Comparison of ENCODE assay signal across 8 cellular contexts in the genomic region with DNA sequence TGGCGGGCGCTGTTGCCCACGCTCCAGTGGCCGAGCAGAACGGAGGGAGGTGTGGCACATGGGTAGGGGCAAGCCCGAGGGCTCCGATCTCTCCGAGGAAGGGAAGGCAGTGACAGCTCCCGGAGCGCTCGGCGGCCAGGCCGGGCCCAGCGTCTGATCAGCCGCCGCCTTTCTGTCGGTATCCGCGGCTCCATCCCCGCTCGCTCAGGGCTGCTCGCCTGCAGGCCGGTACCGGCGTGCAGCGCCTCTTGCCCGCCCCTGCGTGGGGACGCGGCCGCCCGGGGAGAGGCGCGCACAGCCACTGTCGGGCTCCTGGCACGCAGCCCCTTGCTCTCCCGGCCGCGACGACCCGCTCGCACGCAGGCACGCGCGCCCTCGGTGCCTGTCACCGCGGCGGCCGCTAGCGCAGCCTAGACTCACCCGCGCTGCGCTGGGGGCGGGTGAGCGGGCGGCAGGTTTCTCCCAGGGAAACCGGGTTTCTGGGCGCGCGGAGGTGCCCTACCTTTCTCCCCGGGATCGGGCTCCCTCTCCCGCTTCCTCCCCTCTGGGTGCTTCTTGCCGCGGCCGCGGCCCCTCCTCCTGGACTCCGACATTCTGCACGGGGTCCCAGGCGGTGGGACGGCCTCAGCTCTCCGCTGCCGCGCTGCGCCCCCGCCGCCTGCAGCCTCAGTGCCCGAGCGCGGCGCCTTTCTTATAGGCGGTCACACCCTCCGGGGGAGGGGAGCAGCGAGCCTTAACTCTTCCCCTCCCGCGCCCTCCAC.
DNase-seq lines count a peak whose midpoint lies in the region; FAIRE-seq and TF ChIP-seq lines count a peak whose summit lies in the region.

No MANE protein-coding gene starts in this region.

- peaks cover 6% of the 10 kb centered on the region for H4K20me1 ChIP-seq in astrocyte (ENCODE audit: insufficient read depth, low read length)

- H3K27me3 Mint-ChIP-seq in astrocyte (ENCODE audit: low read depth, unreplicated experiment): peaks cover 48% of the 10 kb centered on the region

- H3K4me1 Mint-ChIP-seq in astrocyte (ENCODE audit: low read depth, unreplicated experiment): peaks cover 7% of the 10 kb centered on the region

- H3K9ac ChIP-seq in astrocyte (ENCODE audit: low read length): no peak overlapping the region

- DNase-seq in COLO668 (lab: John Stamatoyannopoulos, UW; ENCODE audit: unreplicated experiment) (peak; percentile 7), astrocyte (ENCODE audit: low read depth) (no peak), iPS-NIHi7 (ENCODE audit: extremely low spot score) (peak; percentile 74), NCI-H146 treated with DMSO at 0.1 percent for 48 hours (lab: John Stamatoyannopoulos, UW; ENCODE audit: unreplicated experiment) (no peak), NCI-H1436 (lab: John Stamatoyannopoulos, UW) (no peak)
- DNase-seq in effector CD4-positive, alpha-beta T cell: no peak

- POLR2A ChIA-PET in HEK293 (lab: Yijun Ruan, JAX): no interaction called here

- H3K36me3 Mint-ChIP-seq in astrocyte (ENCODE audit: low read depth, unreplicated experiment): peaks cover 3% of the 10 kb centered on the region

- no peak overlapping the region for H3K27ac Mint-ChIP-seq in astrocyte (ENCODE audit: unreplicated experiment)

- TF ChIP-seq CTCF in HEK293 (tag by site-specific recombination; IDR thresholded peaks at IDR 0.05) (peak; percentile 59), astrocyte (IDR thresholded peaks at IDR 0.05; ENCODE audit: insufficient read depth, low read depth, low read length) (no peak)

- H3K36me3 ChIP-seq in HEK293 (ENCODE audit: control insufficient read depth in 2 of 2, insufficient read depth in 1 of 2, low read length in 2 of 2) (no peaks in the 10 kb centered on the region), astrocyte (ENCODE audit: insufficient read depth, low read length) (no peaks in the 10 kb centered on the region)

- FAIRE-seq in astrocyte (lab: Jason Lieb, UNC): no peak

- CTCF ChIA-PET in HEK293 (lab: Yijun Ruan, JAX): interaction anchor here (0.6 to 1.1 kb wide), 3 partner anchors 40 to 304 kb away, joined by 3 read pairs; no protein-coding TSS in a partner anchor

- peak overlapping the region; percentile 82 for H3K4me2 ChIP-seq in astrocyte (ENCODE audit: low read length)

- H2AFZ ChIP-seq in astrocyte (ENCODE audit: low read depth, low read length): peak overlapping the region; percentile 26

- H3K27ac ChIP-seq in HEK293 (ENCODE audit: extremely low read depth, low read depth, low read length): no peak overlapping the region
- no peak overlapping the region for H3K27ac ChIP-seq in astrocyte (ENCODE audit: low read depth, low read length)
- H3K27ac ChIP-seq in skin epidermis: peak overlapping the region in 8 of 21 experiments; percentile 4 to 40 (median 24)

- H3K4me3 Mint-ChIP-seq in astrocyte (ENCODE audit: unreplicated experiment): peak overlapping the region; percentile 74

- peaks cover 7% of the 10 kb centered on the region; the same call in 1 of the 2 replicates for H3K4me1 ChIP-seq in HEK293 (ENCODE audit: control insufficient read depth, insufficient read depth, low read length)
- peaks cover 7% of the 10 kb centered on the region for H3K4me1 ChIP-seq in astrocyte (ENCODE audit: insufficient read depth, low read length)

- peaks cover 67% of the 10 kb centered on the region for H3K27me3 ChIP-seq in astrocyte (ENCODE audit: insufficient read depth, low read length)

- H3K79me2 ChIP-seq in astrocyte (ENCODE audit: insufficient read depth, low read length): no peaks in the 10 kb centered on the region

- no peaks in the 10 kb centered on the region for H3K9me3 ChIP-seq in HEK293 (ENCODE audit: control insufficient read depth, insufficient read depth, low read depth, low read length)
- H3K9me3 ChIP-seq in astrocyte (ENCODE audit: insufficient read depth, low read depth, low read length): no peaks in the 10 kb centered on the region

- H3K4me3 ChIP-seq in HEK293 (ENCODE audit: low read depth, low read length) (peak overlapping the region; percentile 43), astrocyte (ENCODE audit: insufficient read depth, low read depth, low read length) (peak overlapping the region; percentile 17), skin epidermis (peak overlapping the region; percentile 19 to 57 (median 32))

- peaks cover 5% of the 10 kb centered on the region for H3K9me3 Mint-ChIP-seq in astrocyte (ENCODE audit: unreplicated experiment)

TF ChIP-seq in HEK293, 187 proteins besides CTCF, POLR2A, EP300 and RAD21 (continues in another document):
- TF ChIP-seq ZNF10 (tag by site-specific recombination; IDR thresholded peaks at IDR 0.05) (0 out of 2 replicates have a peak, but pooled peaks have one; percentile 34), ZNF341 (tag by site-specific recombination; IDR thresholded peaks at IDR 0.05; ENCODE audit: low read depth) (peak; percentile 60), PRDM6 (tag by site-specific recombination; IDR thresholded peaks at IDR 0.05) (no peak), HOXD13 (CRISPR knock-in tag; IDR thresholded peaks at IDR 0.05; ENCODE audit: borderline replicate concordance) (no peak), ZNF654 (tag by site-specific recombination; IDR thresholded peaks at IDR 0.05; ENCODE audit: low read depth) (no peak), ZNF174 (tag by site-specific recombination; IDR thresholded peaks at IDR 0.05) (peak; percentile 81; the same call in 1 of the 2 replicates), ZNF600 (tag by site-specific recombination; IDR thresholded peaks at IDR 0.05) (peak; percentile 37; the same call in 1 of the 2 replicates), ZIC2 (tag by site-specific recombination; IDR thresholded peaks at IDR 0.05) (peak; percentile 26; the same call in 1 of the 2 replicates), ZSCAN30 (tag by site-specific recombination; IDR thresholded peaks at IDR 0.05) (peak; percentile 64), ZNF776 (tag by site-specific recombination; IDR thresholded peaks at IDR 0.05; ENCODE audit: borderline replicate concordance) (peak; percentile 73; the same call in 1 of the 2 replicates), ZNF114 (tag by site-specific recombination; IDR thresholded peaks at IDR 0.05) (no peak), BCL11A (tag by site-specific recombination; IDR thresholded peaks at IDR 0.05; ENCODE audit: low read depth) (no peak), WT1 (tag by site-specific recombination; IDR thresholded peaks at IDR 0.05) (0 out of 2 replicates have a peak, but pooled peaks have one; percentile 19), ZNF660 (tag by site-specific recombination; IDR thresholded peaks at IDR 0.05) (peak; percentile 62; the same call in 1 of the 2 replicates), ZNF530 (tag by site-specific recombination; IDR thresholded peaks at IDR 0.05; ENCODE audit: low read depth) (no peak), ZBTB8A (tag by site-specific recombination; IDR thresholded peaks at IDR 0.05) (peak; percentile 97), ZNF561 (tag by site-specific recombination; IDR thresholded peaks at IDR 0.05; ENCODE audit: borderline replicate concordance) (0 out of 2 replicates have a peak, but pooled peaks have one; percentile 65), KLF10 (tag by site-specific recombination; IDR thresholded peaks at IDR 0.05) (peak; percentile 49; the same call in 1 of the 2 replicates), ZFHX2 (tag by site-specific recombination; conservative IDR thresholded peaks at IDR 0.05) (peak; percentile 95; the same call in 1 of the 2 replicates), ZXDB (tag by site-specific recombination; IDR thresholded peaks at IDR 0.05) (peak; percentile 38; the same call in 1 of the 2 replicates)
- TF ChIP-seq, protein P1, sequence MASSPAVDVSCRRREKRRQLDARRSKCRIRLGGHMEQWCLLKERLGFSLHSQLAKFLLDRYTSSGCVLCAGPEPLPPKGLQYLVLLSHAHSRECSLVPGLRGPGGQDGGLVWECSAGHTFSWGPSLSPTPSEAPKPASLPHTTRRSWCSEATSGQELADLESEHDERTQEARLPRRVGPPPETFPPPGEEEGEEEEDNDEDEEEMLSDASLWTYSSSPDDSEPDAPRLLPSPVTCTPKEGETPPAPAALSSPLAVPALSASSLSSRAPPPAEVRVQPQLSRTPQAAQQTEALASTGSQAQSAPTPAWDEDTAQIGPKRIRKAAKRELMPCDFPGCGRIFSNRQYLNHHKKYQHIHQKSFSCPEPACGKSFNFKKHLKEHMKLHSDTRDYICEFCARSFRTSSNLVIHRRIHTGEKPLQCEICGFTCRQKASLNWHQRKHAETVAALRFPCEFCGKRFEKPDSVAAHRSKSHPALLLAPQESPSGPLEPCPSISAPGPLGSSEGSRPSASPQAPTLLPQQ (tag by site-specific recombination; IDR thresholded peaks at IDR 0.05): 0 out of 2 replicates have a peak, but pooled peaks have one; percentile 23
- TF ChIP-seq, protein P2, sequence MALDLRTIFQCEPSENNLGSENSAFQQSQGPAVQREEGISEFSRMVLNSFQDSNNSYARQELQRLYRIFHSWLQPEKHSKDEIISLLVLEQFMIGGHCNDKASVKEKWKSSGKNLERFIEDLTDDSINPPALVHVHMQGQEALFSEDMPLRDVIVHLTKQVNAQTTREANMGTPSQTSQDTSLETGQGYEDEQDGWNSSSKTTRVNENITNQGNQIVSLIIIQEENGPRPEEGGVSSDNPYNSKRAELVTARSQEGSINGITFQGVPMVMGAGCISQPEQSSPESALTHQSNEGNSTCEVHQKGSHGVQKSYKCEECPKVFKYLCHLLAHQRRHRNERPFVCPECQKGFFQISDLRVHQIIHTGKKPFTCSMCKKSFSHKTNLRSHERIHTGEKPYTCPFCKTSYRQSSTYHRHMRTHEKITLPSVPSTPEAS (tag by site-specific recombination; IDR thresholded peaks at IDR 0.05): no peak

Comparison
In these comparisons a context has a peak if more than half of its experiments do, and no peak if none do; other contexts are left out.
1. DNase-seq: peak in COLO668 (single experiment) and iPS-NIHi7 (single experiment); none in astrocyte (single experiment), effector CD4-positive, alpha-beta T cell (single experiment), NCI-H146 treated with DMSO at 0.1 percent for 48 hours (single experiment) and NCI-H1436 (single experiment).
2. Peak in every context shown above with its lines, with median percentiles within 50 percentile points of each other: H3K4me3 ChIP-seq.